Comparison of ENCODE assay signal across 1 cellular context in the genomic region with DNA sequence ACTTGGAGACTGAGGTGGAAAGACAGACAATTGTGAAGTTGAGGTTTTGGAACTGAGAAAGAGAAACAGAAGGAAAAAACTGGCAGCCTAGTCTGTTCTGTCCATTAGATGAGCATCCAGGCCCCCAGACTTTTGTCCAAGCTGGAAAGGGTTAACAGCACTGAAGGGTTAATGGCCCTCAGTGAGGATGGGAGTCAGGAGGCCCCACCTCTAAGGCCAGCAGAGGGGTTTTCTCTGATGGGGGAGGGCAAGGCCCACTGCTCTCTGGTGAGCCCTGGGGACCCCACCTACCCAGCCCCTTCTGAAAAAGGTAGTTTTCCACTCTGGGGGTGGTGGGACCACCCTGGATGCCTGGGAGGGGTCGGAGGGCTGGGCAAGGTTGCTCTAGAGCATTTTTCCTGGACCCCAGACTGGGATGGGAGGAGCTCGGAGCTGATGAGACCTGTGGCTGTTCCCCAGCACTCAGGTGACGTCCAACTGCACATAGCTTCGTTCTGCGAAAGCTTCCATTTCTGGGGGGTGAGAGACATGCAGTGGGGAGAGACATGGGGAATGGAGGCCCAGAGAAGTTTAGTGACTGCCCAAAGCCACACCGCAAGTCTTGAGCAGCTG.
TF ChIP-seq lines count a peak whose summit lies in the region.

No MANE protein-coding gene starts in this region.

TF ChIP-seq in K562, 482 proteins besides CTCF, POLR2A, EP300 and RAD21:
- TF ChIP-seq, protein P1, sequence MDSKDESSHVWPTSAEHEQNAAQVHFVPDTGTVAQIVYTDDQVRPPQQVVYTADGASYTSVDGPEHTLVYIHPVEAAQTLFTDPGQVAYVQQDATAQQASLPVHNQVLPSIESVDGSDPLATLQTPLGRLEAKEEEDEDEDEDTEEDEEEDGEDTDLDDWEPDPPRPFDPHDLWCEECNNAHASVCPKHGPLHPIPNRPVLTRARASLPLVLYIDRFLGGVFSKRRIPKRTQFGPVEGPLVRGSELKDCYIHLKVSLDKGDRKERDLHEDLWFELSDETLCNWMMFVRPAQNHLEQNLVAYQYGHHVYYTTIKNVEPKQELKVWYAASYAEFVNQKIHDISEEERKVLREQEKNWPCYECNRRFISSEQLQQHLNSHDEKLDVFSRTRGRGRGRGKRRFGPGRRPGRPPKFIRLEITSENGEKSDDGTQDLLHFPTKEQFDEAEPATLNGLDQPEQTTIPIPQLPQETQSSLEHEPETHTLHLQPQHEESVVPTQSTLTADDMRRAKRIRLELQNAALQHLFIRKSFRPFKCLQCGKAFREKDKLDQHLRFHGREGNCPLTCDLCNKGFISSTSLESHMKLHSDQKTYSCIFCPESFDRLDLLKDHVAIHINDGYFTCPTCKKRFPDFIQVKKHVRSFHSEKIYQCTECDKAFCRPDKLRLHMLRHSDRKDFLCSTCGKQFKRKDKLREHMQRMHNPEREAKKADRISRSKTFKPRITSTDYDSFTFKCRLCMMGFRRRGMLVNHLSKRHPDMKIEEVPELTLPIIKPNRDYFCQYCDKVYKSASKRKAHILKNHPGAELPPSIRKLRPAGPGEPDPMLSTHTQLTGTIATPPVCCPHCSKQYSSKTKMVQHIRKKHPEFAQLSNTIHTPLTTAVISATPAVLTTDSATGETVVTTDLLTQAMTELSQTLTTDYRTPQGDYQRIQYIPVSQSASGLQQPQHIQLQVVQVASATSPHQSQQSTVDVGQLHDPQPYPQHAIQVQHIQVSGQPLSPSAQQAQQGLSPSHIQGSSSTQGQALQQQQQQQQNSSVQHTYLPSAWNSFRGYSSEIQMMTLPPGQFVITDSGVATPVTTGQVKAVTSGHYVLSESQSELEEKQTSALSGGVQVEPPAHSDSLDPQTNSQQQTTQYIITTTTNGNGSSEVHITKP (IDR thresholded peaks at IDR 0.05; ENCODE audit: partially characterized antibody) = peak; percentile 22
- TF ChIP-seq, protein P2, sequence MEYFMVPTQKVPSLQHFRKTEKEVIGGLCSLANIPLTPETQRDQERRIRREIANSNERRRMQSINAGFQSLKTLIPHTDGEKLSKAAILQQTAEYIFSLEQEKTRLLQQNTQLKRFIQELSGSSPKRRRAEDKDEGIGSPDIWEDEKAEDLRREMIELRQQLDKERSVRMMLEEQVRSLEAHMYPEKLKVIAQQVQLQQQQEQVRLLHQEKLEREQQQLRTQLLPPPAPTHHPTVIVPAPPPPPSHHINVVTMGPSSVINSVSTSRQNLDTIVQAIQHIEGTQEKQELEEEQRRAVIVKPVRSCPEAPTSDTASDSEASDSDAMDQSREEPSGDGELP (CRISPR knock-in tag; IDR thresholded peaks at IDR 0.05; ENCODE audit: borderline replicate concordance) = no peak
